ENCODE assay signal across 8 cellular contexts in the genomic region with DNA sequence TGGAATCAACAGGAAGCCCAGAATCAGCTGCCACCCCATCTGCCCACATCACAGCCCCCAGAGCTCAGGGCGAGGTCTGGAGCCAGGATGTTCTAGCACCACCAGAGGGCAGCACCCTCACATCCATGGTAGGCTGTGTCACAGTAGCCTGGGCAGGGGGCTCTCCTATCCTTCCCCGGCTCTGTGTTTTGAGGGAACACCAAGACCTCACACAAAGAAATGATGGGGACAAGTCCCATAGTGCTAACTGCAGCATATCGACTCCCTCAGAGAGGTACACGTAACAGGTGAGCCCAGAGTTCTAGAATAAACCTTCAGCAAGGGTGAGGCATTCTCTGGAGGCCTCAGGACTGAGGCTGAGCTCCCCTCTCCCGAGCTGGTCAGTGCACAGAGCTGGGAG. TPM values are rescaled to one million over a fixed set of nuclear protein-coding genes. Genes with fewer than 3 reads are reported as not detected.
A peak's percentile ranks its signal among the peaks of the same experiment; 100 is the strongest.
DNase-seq lines count a peak whose midpoint lies in the region; ATAC-seq and TF ChIP-seq lines count a peak whose summit lies in the region.

No MANE protein-coding gene starts in this region.

- DNase-seq in GM12865 (ENCODE audit: low read depth) (peak; percentile 69), NCI-H345 (lab: John Stamatoyannopoulos, UW) (peak; percentile 70), dermis blood vessel endothelial cell (peak; percentile 76), medulla oblongata (ENCODE audit: extremely low spot score) (peak; percentile 70)
- DNase-seq in activated CD4-positive, alpha-beta T cell treated with anti-CD3 and anti-CD28 coated beads, Interleukin-2, amount 50 U/mL, for 4 hours, result peak; percentile 72 to 75
- peak; percentile 60 to 67 for DNase-seq in stimulated activated CD8-positive, alpha-beta memory T cell treated with anti-CD3 and anti-CD28 coated beads, Interleukin-2, amount 100 ng/mL, for 48 hours (ENCODE audit: low read depth in 2 of 2)

- TF ChIP-seq CTCF in 22Rv1 (IDR thresholded peaks at IDR 0.05) (peak; percentile 87), GM12865 (IDR thresholded peaks at IDR 0.05; ENCODE audit: insufficient read depth, low read depth, low read length, missing control alignments) (peak; percentile 87)

- no peak for ATAC-seq in HG02885 (IDR thresholded peaks at IDR 0.05; ENCODE audit: poor library complexity, unreplicated experiment)

- no peak overlapping the region for H3K4me3 ChIP-seq in GM12865 (ENCODE audit: low read depth, low read length)

- no peak overlapping the region for H3K27ac ChIP-seq in 22Rv1

RNA-seq across cellular contexts. Expression of gene KCNC4, which starts 2.3 kb away (rescaled TPM):
- total RNA-seq in dermis blood vessel endothelial cell, result 5.1 and 5.8 TPM in 2 replicates

RNA-seq across cellular contexts. Expression of gene SLC6A17, which starts 57.5 kb away (rescaled TPM):
- total RNA-seq in dermis blood vessel endothelial cell, result 0.51 and 0.84 TPM in 2 replicates
